Comparison of ENCODE assay signal across 28 cellular contexts in the genomic region with DNA sequence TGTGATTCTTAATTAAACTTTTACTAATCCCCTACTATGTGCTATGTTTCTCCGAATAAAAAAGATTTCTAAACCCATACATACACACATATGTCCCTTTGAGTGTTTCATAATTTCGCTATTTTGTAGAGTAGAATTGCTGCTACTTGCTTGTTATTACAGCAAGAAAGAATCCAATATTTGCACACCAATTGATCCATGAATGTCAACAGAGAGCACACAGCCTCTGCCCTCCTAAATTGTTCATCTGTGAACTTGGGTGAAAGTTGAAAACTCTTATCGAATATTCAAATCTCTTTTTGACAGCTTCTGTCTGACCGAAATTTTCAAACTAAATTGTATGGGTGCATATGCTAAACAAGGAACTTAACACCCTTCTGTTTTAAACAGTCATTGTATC.
"Had no signal": no experiment of that assay in that cellular context is flagged by ENCODE, and none has a peak within 500 bp of the region (broad histone marks: within the 10 kb centered on the region; RNA-seq: fewer than 3 reads in every experiment).

No MANE protein-coding gene starts in this region.

- H3K4me1 ChIP-seq: ascending aorta, breast epithelium had no signal

- ATAC-seq: activated CD4-positive, alpha-beta T cell treated with anti-CD3 and anti-CD28 coated beads for 36 hours; activated CD8-positive, alpha-beta memory T cell treated with anti-CD3 and anti-CD28 coated beads, Interleukin-2, amount 10 ng/mL, durations not matched to agents 7 days and 5 days; activated CD8-positive, alpha-beta T cell treated with anti-CD3 and anti-CD28 coated beads, Interleukin-2, amount 10 ng/mL, durations not matched to agents 7 days and 5 days; activated naive CD4-positive, alpha-beta T cell treated with anti-CD3 and anti-CD28 coated beads, Interleukin-2, amount 50 U/mL, for 72 hours; esophagus mucosa; T-helper 17 cell had no signal

- H3K9me3 ChIP-seq: ascending aorta had no signal

- H3K36me3 ChIP-seq: ascending aorta, breast epithelium, cardiac muscle cell had no signal

- FAIRE-seq: frontal cortex had no signal

- H3K27ac ChIP-seq: ascending aorta, breast epithelium, cardiac muscle cell, coronary artery had no signal

- DNase-seq: activated CD4-positive, alpha-beta memory T cell treated with anti-CD3 and anti-CD28 coated beads for 36 hours; activated CD4-positive, alpha-beta T cell treated with anti-CD3 and anti-CD28 coated beads for 36 hours; activated CD4-positive, alpha-beta T cell treated with anti-CD3 and anti-CD28 coated beads, Interleukin-2, amount 10 ng/mL, durations not matched to agents 24 days and 14 days; activated CD4-positive, CD25-positive, alpha-beta regulatory T cell; activated CD4-positive, CD25-positive, alpha-beta regulatory T cell treated with anti-CD3 and anti-CD28 coated beads, Interleukin-2, amount 50 U/mL, for 72 hours; activated CD8-positive, alpha-beta memory T cell treated with anti-CD3 and anti-CD28 coated beads, Interleukin-2, amount 10 ng/mL, durations not matched to agents 7 days and 5 days; activated CD8-positive, alpha-beta memory T cell treated with anti-CD3 and anti-CD28 coated beads, Interleukin-2, amount 50 U/mL, for 4 hours; activated CD8-positive, alpha-beta T cell treated with anti-CD3 and anti-CD28 coated beads, Interleukin-2, amount 10 ng/mL, durations not matched to agents 7 days and 5 days; activated gamma-delta T cell; activated naive CD4-positive, alpha-beta T cell; activated naive CD4-positive, alpha-beta T cell treated with anti-CD3 and anti-CD28 coated beads, Interleukin-2, amount 10 ng/mL, durations not matched to agents 7 days and 5 days; activated naive CD8-positive, alpha-beta T cell treated with anti-CD3 and anti-CD28 coated beads, Interleukin-2, amount 10 ng/mL, durations not matched to agents 7 days and 5 days; activated T-cell treated with anti-CD3 and anti-CD28 coated beads, Interleukin-2, amount 50 U/mL, for 1 hour; activated T-cell treated with anti-CD3 and anti-CD28 coated beads, Interleukin-2, amount 50 U/mL, for 48 hours; dorsolateral prefrontal cortex; effector memory CD4-positive, alpha-beta T cell; endodermal cell; foreskin fibroblast; head of caudate nucleus; T-helper 17 cell; T1000 had no signal

- H3K4me3 ChIP-seq: ascending aorta, breast epithelium, cardiac muscle cell, coronary artery, dorsolateral prefrontal cortex had no signal

- H3K27me3 ChIP-seq: ascending aorta, breast epithelium had no signal
